ENCODE assay signal across 19 cellular contexts in the genomic region with DNA sequence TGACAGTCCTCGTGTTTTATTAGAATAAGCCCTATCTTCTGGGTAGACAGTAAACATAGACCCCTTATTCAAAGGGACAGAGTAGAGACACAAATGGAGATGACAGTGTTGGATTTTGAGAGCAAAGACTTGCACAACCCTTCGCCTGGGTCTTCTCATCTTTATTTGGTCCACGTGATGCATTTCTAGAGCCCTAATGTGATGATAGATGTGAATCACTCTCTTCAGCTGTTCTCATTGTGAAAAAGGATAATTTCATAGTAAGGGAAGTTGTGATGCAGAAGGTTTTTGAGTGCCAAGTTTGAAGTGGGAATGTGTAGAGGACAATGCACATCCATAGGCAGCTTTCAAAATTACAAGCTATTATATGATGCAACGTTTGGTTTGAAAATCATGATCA.
"Had no signal": no experiment of that assay in that cellular context is flagged by ENCODE, and none has a peak within 500 bp of the region (broad histone marks: within the 10 kb centered on the region; RNA-seq: fewer than 3 reads in every experiment).

No MANE protein-coding gene starts in this region.

- H3K4me3 ChIP-seq: MG63, SJCRH30 had no signal

- H3K27me3 ChIP-seq: MG63, SJCRH30 had no signal

- ATAC-seq: Panc1, PC-3, SK-N-SH treated with all-trans-retinoic acid at 6 μM for 48 hours had no signal

- H3K9me3 ChIP-seq: MG63, SJCRH30 had no signal

- H3K27ac ChIP-seq: RWPE1, SJCRH30 had no signal

- DNase-seq: KBM-7, MG63, NCI-H1092, NCI-H1417, NCI-H1436 treated with DMSO at 0.1 percent for 48 hours, NCI-H1694, NCI-H187 treated with DMSO at 0.1 percent for 48 hours, NCI-H2029 treated with DMSO at 0.1 percent for 48 hours, NCI-H2227 treated with DMSO at 0.1 percent for 48 hours, NCI-H524, NCI-H526 treated with DMSO at 0.1 percent for 48 hours, NCI-H774, PC-3, SHP77 treated with DMSO at 0.1 percent for 48 hours, SJCRH30, T-helper 1 cell had no signal

- H3K36me3 ChIP-seq: SJCRH30 had no signal
